ENCODE assay signal across 8 cellular contexts in the genomic region with DNA sequence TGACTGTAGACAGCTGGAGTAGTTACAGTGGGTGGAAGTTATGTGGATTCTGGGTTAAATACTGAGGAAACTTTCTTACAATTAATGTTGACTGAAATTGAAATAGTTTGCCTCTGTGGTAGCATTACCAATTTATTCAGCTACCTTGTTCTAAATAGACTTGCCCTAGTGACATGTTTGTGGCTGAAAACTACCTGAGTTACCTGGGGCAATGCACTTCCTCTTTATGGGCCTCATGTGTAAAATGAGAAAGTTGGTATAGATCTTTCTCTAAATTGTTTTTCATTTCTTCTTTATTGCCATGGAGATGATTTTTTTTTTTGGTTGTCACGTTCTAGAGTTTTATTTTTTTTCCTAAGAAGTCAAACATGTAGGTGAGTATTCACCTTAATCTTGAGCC.
"Had no signal": no experiment of that assay in that cellular context is flagged by ENCODE, and none has a peak within 500 bp of the region (broad histone marks: within the 10 kb centered on the region; RNA-seq: fewer than 3 reads in every experiment).

No MANE protein-coding gene starts in this region.

- H3K36me3 Mint-ChIP-seq: IgD-negative memory B cell had no signal

- H3K9ac ChIP-seq: KMS-11 had no signal

- H3K4me2 ChIP-seq: KMS-11 had no signal

- DNase-seq: IMR-90, KBM-7, KG1 had no signal

- FAIRE-seq: HepG2, HTR-8/SVneo had no signal

- H3K27me3 Mint-ChIP-seq: IgD-negative memory B cell had no signal

- H3K4me3 Mint-ChIP-seq: IgD-negative memory B cell had no signal

- H3K27ac Mint-ChIP-seq: IgD-negative memory B cell had no signal

- ATAC-seq: HepG2 had no signal

- H3K4me1 Mint-ChIP-seq: IgD-negative memory B cell had no signal

- H3K27ac ChIP-seq: HL-60, KMS-11 had no signal
